In genomic region chr4:2059034-2059725, GRCh38 we compare ENCODE assay signal across 8 cellular contexts. TPM values are rescaled to one million over a fixed set of nuclear protein-coding genes. Genes with fewer than 3 reads are reported as not detected.
A peak's percentile ranks its signal among the peaks of the same experiment; 100 is the strongest.
DNase-seq lines count a peak whose midpoint lies in the region; ATAC-seq and TF ChIP-seq lines count a peak whose summit lies in the region.

A gene with protein sequence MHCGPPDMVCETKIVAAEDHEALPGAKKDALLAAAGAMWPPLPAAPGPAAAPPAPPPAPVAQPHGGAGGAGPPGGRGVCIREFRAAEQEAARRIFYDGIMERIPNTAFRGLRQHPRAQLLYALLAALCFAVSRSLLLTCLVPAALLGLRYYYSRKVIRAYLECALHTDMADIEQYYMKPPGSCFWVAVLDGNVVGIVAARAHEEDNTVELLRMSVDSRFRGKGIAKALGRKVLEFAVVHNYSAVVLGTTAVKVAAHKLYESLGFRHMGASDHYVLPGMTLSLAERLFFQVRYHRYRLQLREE (plus strand): TSS chr4:2059327. CDS start chr4:2059512, 185 bp downstream.

- H3K9ac ChIP-seq in HUES48 (ENCODE audit: low read depth, low read length) (no peak within 1 kb of the TSS), SK-N-MC (ENCODE audit: insufficient read length) (no peak within 1 kb of the TSS)

- no peak for ATAC-seq in HG02870 (IDR thresholded peaks at IDR 0.05; ENCODE audit: unreplicated experiment)
- ATAC-seq in HG02588 (IDR thresholded peaks at IDR 0.05; ENCODE audit: unreplicated experiment): no peak

- DNase-seq in BJ (ENCODE audit: low read depth) (no peak), SK-N-MC (ENCODE audit: low read depth, low spot score) (no peak)
- DNase-seq in central memory CD4-positive, alpha-beta T cell: no peak

- H3K9me3 ChIP-seq in HUES48 (ENCODE audit: control insufficient read depth, insufficient read depth, low read length): no peaks in the 10 kb centered on the region
- H3K9me3 ChIP-seq in SK-N-MC (ENCODE audit: low read depth, low read length): no peaks in the 10 kb centered on the region
- no peaks in the 10 kb centered on the region for H3K9me3 ChIP-seq in esophagus (ENCODE audit: control insufficient read depth in 2 of 2, insufficient read depth in 1 of 2, low read depth in 1 of 2, low read length in 1 of 2)

- H3K4me1 ChIP-seq in HUES48 (ENCODE audit: control insufficient read depth, insufficient read depth, low read length) (no peaks in the 10 kb centered on the region), esophagus (ENCODE audit: control insufficient read depth in 2 of 2, insufficient read depth in 2 of 2, low read length in 1 of 2) (peaks cover 3 to 8% of the 10 kb centered on the region in 2 donors)

- H3K27ac ChIP-seq in HUES48 (ENCODE audit: low read depth, low read length) (no peak within 1 kb of the TSS), SK-N-MC (no peak within 1 kb of the TSS), esophagus (ENCODE audit: low read depth in 2 of 2, low read length in 1 of 2) (no peak within 1 kb of the TSS)

- H3K27ac Mint-ChIP-seq in nephron: no peak within 1 kb of the TSS

- H3K36me3 Mint-ChIP-seq in nephron (ENCODE audit: low read depth): no peaks in the 10 kb centered on the region

- CTCF ChIA-PET in BJ (lab: Yijun Ruan, JAX): no interaction called here

- peaks cover 44% of the 10 kb centered on the region for H3K27me3 Mint-ChIP-seq in nephron (ENCODE audit: low read depth)

- TF ChIP-seq CTCF in BJ (IDR thresholded peaks at IDR 0.05; ENCODE audit: insufficient read depth, low read depth, low read length) (no peak), nephron (IDR thresholded peaks at IDR 0.05; ENCODE audit: unreplicated experiment in 3 of 3) (no peak)

- H3K4me3 ChIP-seq in BJ (ENCODE audit: low read depth, low read length) (peak within 1 kb of the TSS; percentile 18; the same call in 1 of the 2 replicates), HUES48 (ENCODE audit: low read depth, low read length) (peak within 1 kb of the TSS; percentile 61), SK-N-MC (peak within 1 kb of the TSS; percentile 71), esophagus (ENCODE audit: low read depth in 1 of 2, low read length in 2 of 2) (peak within 1 kb of the TSS; percentile 15 to 53)

- peak within 1 kb of the TSS in 2 of 3 experiments; percentile 40 to 60 for H3K4me3 Mint-ChIP-seq in nephron

- H3K27me3 ChIP-seq in BJ (ENCODE audit: control insufficient read depth, insufficient read depth, low read length) (peaks cover 15% of the 10 kb centered on the region), HUES48 (ENCODE audit: control insufficient read depth, insufficient read depth, low read length) (peaks cover 57% of the 10 kb centered on the region), esophagus (ENCODE audit: control insufficient read depth in 1 of 2, insufficient read depth in 2 of 2, low read length in 2 of 2) (peaks cover 0 to 30% of the 10 kb centered on the region in 2 donors)

- 0 to 1% methylated on average over 30 to 122 of the region's 122 CpGs for WGBS in esophagus, 2 donors

- POLR2A ChIA-PET in BJ (lab: Charles Lee): no interaction called here

- H3K4me1 Mint-ChIP-seq in nephron: peaks cover 4% of the 10 kb centered on the region

- H3K36me3 ChIP-seq in BJ (ENCODE audit: control insufficient read depth, insufficient read depth, low read length) (no peaks in the 10 kb centered on the region), HUES48 (ENCODE audit: control insufficient read depth, insufficient read depth, low read length) (no peaks in the 10 kb centered on the region), SK-N-MC (ENCODE audit: insufficient read depth, low read length) (no peaks in the 10 kb centered on the region), esophagus (ENCODE audit: control insufficient read depth in 2 of 2, insufficient read depth in 2 of 2, low read length in 1 of 2) (no peaks in the 10 kb centered on the region)

- H3K9me3 Mint-ChIP-seq in nephron: peaks cover under 1% of the 10 kb centered on the region

RNA-seq across cellular contexts. Expression of the gene that starts here (rescaled TPM):
- polyA plus RNA-seq in BJ (2011; rRNA removed): 0.02 and 0.04 TPM in 2 replicates
- polyA minus RNA-seq in BJ (2011; rRNA and poly(A)+ RNA removed): 0.05 TPM in 2 replicates
- polyA plus RNA-seq in esophagus: under 1 TPM in 1 of 2 donors, not detected in 1; 0.02 TPM

Comparison
In these comparisons a context has a peak if more than half of its experiments do, and no peak if none do; other contexts are left out.
1. H3K4me3 ChIP-seq: peak in every context shown above with its lines; median percentile 71 in SK-N-MC; 61 in HUES48; 34 in esophagus; 18 in BJ.